Comparison of ENCODE assay signal across 22 cellular contexts in the genomic region with DNA sequence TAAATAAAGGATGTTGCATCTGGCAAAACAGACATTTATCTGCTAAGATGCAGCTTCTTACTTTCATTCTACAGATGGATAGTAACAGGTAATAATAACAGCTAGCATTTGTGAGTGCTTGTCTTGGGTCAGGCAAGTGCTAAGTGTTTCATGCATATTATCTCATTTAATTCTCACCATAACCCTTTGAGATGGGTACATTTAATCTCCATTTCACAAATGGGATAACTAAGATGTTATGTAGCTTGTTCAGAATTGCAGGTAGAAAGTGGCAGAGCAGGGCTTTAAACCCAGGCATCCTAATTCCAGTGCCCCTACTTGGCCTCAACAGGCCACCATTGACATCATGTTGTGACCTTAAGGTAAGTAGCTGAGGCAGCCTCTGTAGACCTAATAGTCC.
DNase-seq lines count a peak whose midpoint lies in the region; ATAC-seq, FAIRE-seq and TF ChIP-seq lines count a peak whose summit lies in the region.
"Had no signal": no experiment of that assay in that cellular context is flagged by ENCODE, and none has a peak within 500 bp of the region (broad histone marks: within the 10 kb centered on the region; RNA-seq: fewer than 3 reads in every experiment).

No MANE protein-coding gene starts in this region.

- H3K27me3 ChIP-seq in HCT116 (ENCODE audit: insufficient read depth, low read length), result no peaks in the 10 kb centered on the region
- no peaks in the 10 kb centered on the region for H3K27me3 ChIP-seq in keratinocyte (ENCODE audit: control insufficient read depth, extremely low read depth, insufficient read depth, low read length)
- H3K27me3 ChIP-seq in suprapubic skin, result no peaks in the 10 kb centered on the region
- H3K27me3 ChIP-seq: body of pancreas, ovary, right atrium auricular region, uterus had no signal

- no peaks in the 10 kb centered on the region for H3K9me3 ChIP-seq in HCT116 (ENCODE audit: control insufficient read depth in 1 of 2, insufficient read depth in 1 of 2, low read depth in 1 of 2, low read length in 2 of 2)
- no peaks in the 10 kb centered on the region for H3K9me3 ChIP-seq in keratinocyte (ENCODE audit: control insufficient read depth, low read depth, low read length)
- H3K9me3 ChIP-seq in suprapubic skin, result no peaks in the 10 kb centered on the region
- H3K9me3 ChIP-seq: body of pancreas, HAP-1, ovary, right atrium auricular region, uterus had no signal

- RAD21 ChIA-PET in HCT116 (lab: Charles Lee; ENCODE audit: low non-redundant PET in 1 of 2, low total read pairs in 2 of 2, uncharacterized antibody in 2 of 2, unreplicated experiment in 2 of 2), result no interaction called here

- TF ChIP-seq CTCF in HCT116 (IDR thresholded peaks at IDR 0.05 in 2 of 3, conservative IDR thresholded peaks at IDR 0.05 in 1 of 3; ENCODE audit: borderline replicate concordance in 1 of 3, insufficient read depth in 1 of 3, low read depth in 2 of 3, low read length in 2 of 3), result no peak
- TF ChIP-seq CTCF in keratinocyte (optimal IDR thresholded peaks at IDR 0.05 in 1 of 3, IDR thresholded peaks at IDR 0.05 in 1 of 3, conservative IDR thresholded peaks at IDR 0.05 in 1 of 3; ENCODE audit: extremely low read depth in 1 of 3, insufficient read depth in 2 of 3, low read length in 3 of 3), result no peak
- TF ChIP-seq CTCF in suprapubic skin (IDR thresholded peaks at IDR 0.05), result no peak

- no peaks in the 10 kb centered on the region for H3K4me1 Mint-ChIP-seq in activated T-helper 17 cell treated with anti-CD3 and anti-CD28 coated beads, Interleukin-2, amount 50 U/mL, for 72 hours
- peaks cover 6 to 9% (median 8%) of the 10 kb centered on the region in 3 donors for H3K4me1 Mint-ChIP-seq in T-cell

- H3K36me3 ChIP-seq in HCT116 (ENCODE audit: control insufficient read depth in 1 of 2, insufficient read depth in 2 of 2, low read length in 2 of 2) (no peaks in the 10 kb centered on the region), keratinocyte (ENCODE audit: control insufficient read depth in 2 of 2, extremely low read depth in 1 of 2, insufficient read depth in 2 of 2, low read length in 2 of 2) (no peaks in the 10 kb centered on the region), suprapubic skin (no peaks in the 10 kb centered on the region)
- H3K36me3 ChIP-seq: HAP-1, ovary, right atrium auricular region, uterus had no signal

- H3K4me3 ChIP-seq in HCT116 (replicated peaks in 1 of 2; ENCODE audit: low read depth in 1 of 2, low read length in 2 of 2) (peak overlapping the region in 1 of 2 experiments; percentile 52; a peak in 2 of 4 replicates), keratinocyte (ENCODE audit: control insufficient read depth in 2 of 3, extremely low read depth in 1 of 3, insufficient read depth in 2 of 3, low read depth in 1 of 3, low read length in 3 of 3) (no peak overlapping the region), suprapubic skin (no peak overlapping the region)
- H3K4me3 ChIP-seq: body of pancreas, HAP-1, ovary, right atrium auricular region, uterus had no signal

- no peak for ATAC-seq in HCT116
- peak; percentile 8 for ATAC-seq in activated T-helper 17 cell treated with anti-CD3 and anti-CD28 coated beads, Interleukin-2, amount 50 U/mL, for 72 hours (replicated peaks)
- ATAC-seq in esophagus mucosa, result no peak
- ATAC-seq in T-cell (replicated peaks in 1 of 4), result no peak
- ATAC-seq: naive thymus-derived CD8-positive, alpha-beta T cell had no signal

- dilution Hi-C loops in keratinocyte (cut with MboI; ENCODE audit: extremely low pct_ligation_motif_present, low sequenced_read_pairs), result no loop called here

- POLR2A ChIA-PET in HCT116 (lab: Charles Lee) (no interaction called here), T-cell (lab: Charles Lee) (interaction anchor here in 1 of 2 donors (0.6 kb wide), 1 partner anchor 1026 kb away, joined by 5 read pairs; no protein-coding TSS in a partner anchor)

- peak overlapping the region; percentile 36 for H3K4me3 Mint-ChIP-seq in activated T-helper 17 cell treated with anti-CD3 and anti-CD28 coated beads, Interleukin-2, amount 50 U/mL, for 72 hours
- no peak overlapping the region for H3K4me3 Mint-ChIP-seq in T-cell
- H3K4me3 Mint-ChIP-seq: activated CD4-positive, alpha-beta T cell treated with anti-CD3 and anti-CD28 coated beads, Interleukin-2, amount 10 ng/mL, durations not matched to agents 24 days and 14 days; activated naive CD8-positive, alpha-beta T cell treated with anti-CD3 and anti-CD28 coated beads, Interleukin-2, amount 50 U/mL, for 24 hours; CD4-positive, CD25-positive, alpha-beta regulatory T cell; effector memory CD8-positive, alpha-beta T cell; naive thymus-derived CD8-positive, alpha-beta T cell; T-helper 1 cell treated with Interleukin-12 subunit alpha and Interleukin-12 subunit beta and Interleukin-4 antibody, amounts not matched to agents 30 μg/mL and 1 μg/mL, for 36 hours had no signal

- DNase-seq in HCT116 (ENCODE audit: low read depth, low spot score), result no peak
- DNase-seq in keratinocyte (ENCODE audit: low read depth, low spot score), result no peak
- no peak for DNase-seq in suprapubic skin (ENCODE audit: low spot score in 2 of 2)
- no peak for DNase-seq in NCI-H774 (lab: John Stamatoyannopoulos, UW)
- DNase-seq in T-cell, result no peak
- DNase-seq: activated CD4-positive, alpha-beta T cell treated with anti-CD3 and anti-CD28 coated beads, Interleukin-2, amount 10 ng/mL, durations not matched to agents 24 days and 14 days; activated naive CD8-positive, alpha-beta T cell treated with anti-CD3 and anti-CD28 coated beads, Interleukin-2, amount 50 U/mL, for 24 hours; body of pancreas; CD4-positive, CD25-positive, alpha-beta regulatory T cell; effector memory CD8-positive, alpha-beta T cell; Karpas-422; naive thymus-derived CD8-positive, alpha-beta T cell; NCI-H1930; NCI-H345; ovary; SHP77 treated with DMSO at 0.1 percent for 48 hours; uterus had no signal

- H4K20me1 ChIP-seq in HCT116 (ENCODE audit: insufficient read depth) (no peaks in the 10 kb centered on the region), keratinocyte (ENCODE audit: control insufficient read depth, extremely low read depth, insufficient read depth, low read length) (no peaks in the 10 kb centered on the region)

- intact Hi-C loops in HCT116 (cut with micrococcal nuclease), result no loop called here

- H3K27ac ChIP-seq in HCT116 (ENCODE audit: low read depth, low read length), result peak overlapping the region; percentile 82; the same call in 1 of the 2 replicates
- H3K27ac ChIP-seq in keratinocyte (ENCODE audit: control insufficient read depth, insufficient read depth, low read length), result peak overlapping the region; percentile 100
- H3K27ac ChIP-seq in suprapubic skin, result peak overlapping the region; percentile 76
- H3K27ac ChIP-seq: ovary, right atrium auricular region, uterus had no signal

- no peak for TF ChIP-seq RAD21 in HCT116 (IDR thresholded peaks at IDR 0.05; ENCODE audit: low read depth)

- peaks cover 27 to 35% of the 10 kb centered on the region in 2 experiments for H3K4me1 ChIP-seq in HCT116 (ENCODE audit: control insufficient read depth in 1 of 2, insufficient read depth in 2 of 2, low read length in 2 of 2)
- peaks cover 21% of the 10 kb centered on the region for H3K4me1 ChIP-seq in keratinocyte (ENCODE audit: control insufficient read depth, extremely low read depth, insufficient read depth, low read length)
- peaks cover 9% of the 10 kb centered on the region for H3K4me1 ChIP-seq in suprapubic skin
- H3K4me1 ChIP-seq: uterus had no signal

- H3K4me2 ChIP-seq in HCT116 (ENCODE audit: low read length) (peak overlapping the region; percentile 89), keratinocyte (ENCODE audit: control insufficient read depth, extremely low read depth, insufficient read depth, low read depth, low read length) (peak overlapping the region; percentile 99)

- H2AFZ ChIP-seq in HCT116 (ENCODE audit: low read depth, low read length, poor library complexity, severe bottlenecking), result peak overlapping the region; percentile 15
- no peak overlapping the region for H2AFZ ChIP-seq in keratinocyte (ENCODE audit: control insufficient read depth, low read length)

- peak overlapping the region; percentile 71 for H3K9ac ChIP-seq in HCT116 (ENCODE audit: low read length)
- H3K9ac ChIP-seq in keratinocyte (ENCODE audit: control insufficient read depth, extremely low read depth, insufficient read depth, low read length), result peak overlapping the region; percentile 46

- TF ChIP-seq EP300 in suprapubic skin (IDR thresholded peaks at IDR 0.05), result no peak

- TF ChIP-seq POLR2A in HCT116 (IDR thresholded peaks at IDR 0.05; ENCODE audit: borderline replicate concordance, extremely low read depth, insufficient read depth, insufficient read length) (no peak), suprapubic skin (IDR thresholded peaks at IDR 0.05) (no peak)

- CTCF ChIA-PET in HCT116 (lab: Charles Lee) (interaction anchor here (3.3 kb wide), 1 partner anchor 10 kb away, joined by 34 read pairs; no protein-coding TSS in a partner anchor), T-cell (lab: Charles Lee) (interaction anchor here (0.6 kb wide), 2 partner anchors 144 to 413 kb away, joined by 3 read pairs; no protein-coding TSS in a partner anchor)

- no peaks in the 10 kb centered on the region for H3K9me3 Mint-ChIP-seq in activated T-helper 17 cell treated with anti-CD3 and anti-CD28 coated beads, Interleukin-2, amount 50 U/mL, for 72 hours
- no peaks in the 10 kb centered on the region for H3K9me3 Mint-ChIP-seq in T-cell
- H3K9me3 Mint-ChIP-seq: activated naive CD8-positive, alpha-beta T cell treated with anti-CD3 and anti-CD28 coated beads, Interleukin-2, amount 50 U/mL, for 24 hours; CD4-positive, CD25-positive, alpha-beta regulatory T cell; effector memory CD8-positive, alpha-beta T cell had no signal

- peak overlapping the region; percentile 66 for H3K27ac Mint-ChIP-seq in activated T-helper 17 cell treated with anti-CD3 and anti-CD28 coated beads, Interleukin-2, amount 50 U/mL, for 72 hours
- H3K27ac Mint-ChIP-seq in T-cell, result no peak overlapping the region
- H3K27ac Mint-ChIP-seq: activated CD4-positive, alpha-beta T cell treated with anti-CD3 and anti-CD28 coated beads, Interleukin-2, amount 10 ng/mL, durations not matched to agents 24 days and 14 days; activated naive CD8-positive, alpha-beta T cell treated with anti-CD3 and anti-CD28 coated beads, Interleukin-2, amount 50 U/mL, for 24 hours; T-helper 1 cell treated with Interleukin-12 subunit alpha and Interleukin-12 subunit beta and Interleukin-4 antibody, amounts not matched to agents 30 μg/mL and 1 μg/mL, for 36 hours had no signal

- FAIRE-seq in keratinocyte (lab: Jason Lieb, UNC), result no peak

- H3K79me2 ChIP-seq in HCT116 (ENCODE audit: insufficient read depth, low read length), result no peaks in the 10 kb centered on the region
- no peaks in the 10 kb centered on the region for H3K79me2 ChIP-seq in keratinocyte (ENCODE audit: control insufficient read depth, insufficient read depth, low read length)

- H3K9me1 ChIP-seq in keratinocyte (ENCODE audit: control insufficient read depth, extremely low read depth, insufficient read depth, low read length), result no peaks in the 10 kb centered on the region

- no peaks in the 10 kb centered on the region for H3K36me3 Mint-ChIP-seq in activated T-helper 17 cell treated with anti-CD3 and anti-CD28 coated beads, Interleukin-2, amount 50 U/mL, for 72 hours (ENCODE audit: low read depth)
- no peaks in the 10 kb centered on the region for H3K36me3 Mint-ChIP-seq in T-cell
- H3K36me3 Mint-ChIP-seq: CD4-positive, CD25-positive, alpha-beta regulatory T cell had no signal

- TSS peak; percentile 81 for BruUV-seq in HCT116 (replicated peaks; lab: Mats Ljungman, UMichigan)

- no peaks in the 10 kb centered on the region; the same call in 1 of the 2 replicates for H3K9me2 ChIP-seq in HCT116 (ENCODE audit: insufficient read depth)

- H3K27me3 Mint-ChIP-seq in activated T-helper 17 cell treated with anti-CD3 and anti-CD28 coated beads, Interleukin-2, amount 50 U/mL, for 72 hours, result no peaks in the 10 kb centered on the region
- no peaks in the 10 kb centered on the region for H3K27me3 Mint-ChIP-seq in T-cell
- H3K27me3 Mint-ChIP-seq: activated CD4-positive, alpha-beta T cell treated with anti-CD3 and anti-CD28 coated beads, Interleukin-2, amount 10 ng/mL, durations not matched to agents 24 days and 14 days; activated naive CD8-positive, alpha-beta T cell treated with anti-CD3 and anti-CD28 coated beads, Interleukin-2, amount 50 U/mL, for 24 hours; CD4-positive, CD25-positive, alpha-beta regulatory T cell; effector memory CD8-positive, alpha-beta T cell; naive thymus-derived CD8-positive, alpha-beta T cell had no signal
